Comparison of ENCODE assay signal across 30 cellular contexts in the genomic region with DNA sequence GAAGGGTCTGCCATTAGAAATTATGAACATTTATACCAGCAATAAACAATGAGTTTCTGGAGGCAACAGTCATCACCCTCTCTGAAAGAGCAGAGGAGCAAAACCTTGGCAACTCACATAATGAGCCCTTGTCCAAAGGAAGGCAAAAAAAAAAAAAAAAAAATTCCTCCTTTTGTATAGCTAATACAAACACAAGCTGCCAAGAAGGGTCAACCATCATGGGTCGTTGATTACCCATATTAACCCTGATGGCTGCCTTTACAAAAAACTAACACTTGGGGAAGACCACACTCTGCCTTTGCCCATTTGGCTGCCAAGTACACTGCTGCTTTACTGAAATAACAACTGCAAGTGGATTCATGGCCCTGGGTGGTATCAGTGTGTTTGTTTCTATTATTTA.
DNase-seq lines count a peak whose midpoint lies in the region; ATAC-seq, FAIRE-seq and TF ChIP-seq lines count a peak whose summit lies in the region.
"Had no signal": no experiment of that assay in that cellular context is flagged by ENCODE, and none has a peak within 500 bp of the region (broad histone marks: within the 10 kb centered on the region; RNA-seq: fewer than 3 reads in every experiment).

No MANE protein-coding gene starts in this region.

- no peaks in the 10 kb centered on the region for H3K9me3 ChIP-seq in neural progenitor cell (ENCODE audit: low read depth)
- no peaks in the 10 kb centered on the region for H3K9me3 ChIP-seq in CD4-positive, alpha-beta T cell (ENCODE audit: control insufficient read depth, low read length)
- H3K9me3 ChIP-seq: body of pancreas had no signal

- CTCF ChIA-PET in GM10248 (lab: Yijun Ruan, JAX): interaction anchor here (1.4 to 1.6 kb wide), 2 partner anchors 9 to 18 kb away, joined by 5 to 7 read pairs; no protein-coding TSS in a partner anchor
- CTCF ChIA-PET in CD4-positive, alpha-beta T cell (lab: Charles Lee): no interaction called here
- CTCF ChIA-PET in activated CD4-positive, alpha-beta T cell treated with anti-CD3 and anti-CD28 coated beads for 36 hours (lab: Charles Lee): no interaction called here

- no peaks in the 10 kb centered on the region for H4K20me1 ChIP-seq in neural progenitor cell (ENCODE audit: low read depth)

- no peak overlapping the region for H2AFZ ChIP-seq in neural progenitor cell (replicated peaks)

- POLR2A ChIA-PET in GM10248 (lab: Yijun Ruan, JAX): no interaction called here
- POLR2A ChIA-PET in CD4-positive, alpha-beta T cell (lab: Charles Lee): no interaction called here
- POLR2A ChIA-PET in activated CD4-positive, alpha-beta T cell treated with anti-CD3 and anti-CD28 coated beads for 36 hours (lab: Charles Lee): no interaction called here

- H3K4me3 Mint-ChIP-seq in neural progenitor cell: no peak overlapping the region
- no peak overlapping the region for H3K4me3 Mint-ChIP-seq in CD4-positive, alpha-beta T cell
- H3K4me3 Mint-ChIP-seq in activated CD4-positive, alpha-beta T cell treated with anti-CD3 and anti-CD28 coated beads for 36 hours: no peak overlapping the region
- H3K4me3 Mint-ChIP-seq: activated CD4-positive, alpha-beta memory T cell treated with anti-CD3 and anti-CD28 coated beads, Interleukin-2, amount 10 ng/mL, durations not matched to agents 7 days and 5 days; activated T-helper 1 cell treated with anti-CD3 and anti-CD28 coated beads, Interleukin-12 subunit alpha, Interleukin-12 subunit beta, Interleukin-2, Interleukin-4 antibody, amounts not matched to agents 30 ng/mL and 10 ng/mL and 1 ng/mL, durations not matched to agents 14 hours and 24 hours and 36 hours; CD14-positive monocyte had no signal

- ATAC-seq in HG03108 (IDR thresholded peaks at IDR 0.05; ENCODE audit: unreplicated experiment): no peak
- ATAC-seq in CD4-positive, alpha-beta T cell (ENCODE audit: poor library complexity): no peak
- ATAC-seq in activated CD4-positive, alpha-beta T cell treated with anti-CD3 and anti-CD28 coated beads for 36 hours: no peak
- ATAC-seq: body of pancreas, K562, left cardiac atrium had no signal

- no peaks in the 10 kb centered on the region for H3F3A ChIP-seq in neural progenitor cell (ENCODE audit: low read depth)

- H3K27me3 Mint-ChIP-seq in neural progenitor cell (ENCODE audit: insufficient read depth, low read depth): peaks cover 4% of the 10 kb centered on the region
- peaks cover 8% of the 10 kb centered on the region for H3K27me3 Mint-ChIP-seq in CD4-positive, alpha-beta T cell
- no peaks in the 10 kb centered on the region for H3K27me3 Mint-ChIP-seq in activated CD4-positive, alpha-beta T cell treated with anti-CD3 and anti-CD28 coated beads for 36 hours

- no peaks in the 10 kb centered on the region for H3K79me2 ChIP-seq in neural progenitor cell (ENCODE audit: low read depth)

- intact Hi-C loops in CD4-positive, alpha-beta T cell (cut with DNase I, micrococcal nuclease): no loop called here
- intact Hi-C loops in activated CD4-positive, alpha-beta T cell treated with anti-CD3 and anti-CD28 coated beads for 36 hours (cut with DNase I, micrococcal nuclease): loop anchor here in 1 of 2 experiments (5.0 kb wide), 1 partner anchor 49 kb away; no protein-coding TSS in a partner anchor

- no peaks in the 10 kb centered on the region for H3K9me3 Mint-ChIP-seq in neural progenitor cell
- no peaks in the 10 kb centered on the region for H3K9me3 Mint-ChIP-seq in CD4-positive, alpha-beta T cell
- no peaks in the 10 kb centered on the region for H3K9me3 Mint-ChIP-seq in activated CD4-positive, alpha-beta T cell treated with anti-CD3 and anti-CD28 coated beads for 36 hours (ENCODE audit: low read depth)
- H3K9me3 Mint-ChIP-seq: activated CD4-positive, alpha-beta memory T cell treated with anti-CD3 and anti-CD28 coated beads, Interleukin-2, amount 10 ng/mL, durations not matched to agents 7 days and 5 days; activated T-helper 1 cell treated with anti-CD3 and anti-CD28 coated beads, Interleukin-12 subunit alpha, Interleukin-12 subunit beta, Interleukin-2, Interleukin-4 antibody, amounts not matched to agents 30 ng/mL and 10 ng/mL and 1 ng/mL, durations not matched to agents 14 hours and 24 hours and 36 hours; CD14-positive monocyte had no signal

- no peak overlapping the region for H3K27ac Mint-ChIP-seq in neural progenitor cell
- no peak overlapping the region for H3K27ac Mint-ChIP-seq in CD4-positive, alpha-beta T cell
- H3K27ac Mint-ChIP-seq in activated CD4-positive, alpha-beta T cell treated with anti-CD3 and anti-CD28 coated beads for 36 hours: no peak overlapping the region
- H3K27ac Mint-ChIP-seq: activated CD4-positive, alpha-beta memory T cell treated with anti-CD3 and anti-CD28 coated beads, Interleukin-2, amount 10 ng/mL, durations not matched to agents 7 days and 5 days; activated T-helper 1 cell treated with anti-CD3 and anti-CD28 coated beads, Interleukin-12 subunit alpha, Interleukin-12 subunit beta, Interleukin-2, Interleukin-4 antibody, amounts not matched to agents 30 ng/mL and 10 ng/mL and 1 ng/mL, durations not matched to agents 14 hours and 24 hours and 36 hours; CD14-positive monocyte had no signal

- no peaks in the 10 kb centered on the region for H3K36me3 Mint-ChIP-seq in neural progenitor cell
- no peaks in the 10 kb centered on the region for H3K36me3 Mint-ChIP-seq in CD4-positive, alpha-beta T cell (ENCODE audit: low read depth)
- H3K36me3 Mint-ChIP-seq in activated CD4-positive, alpha-beta T cell treated with anti-CD3 and anti-CD28 coated beads for 36 hours (ENCODE audit: low read depth): no peaks in the 10 kb centered on the region
- H3K36me3 Mint-ChIP-seq: CD14-positive monocyte had no signal

- no peaks in the 10 kb centered on the region for H3K4me1 ChIP-seq in neural progenitor cell
- H3K4me1 ChIP-seq: body of pancreas had no signal

- H3K36me3 ChIP-seq in neural progenitor cell: no peaks in the 10 kb centered on the region

- no peak overlapping the region for H3K27ac ChIP-seq in neural progenitor cell
- H3K27ac ChIP-seq in CD4-positive, alpha-beta T cell (ENCODE audit: low read depth, low read length): no peak overlapping the region
- H3K27ac ChIP-seq: body of pancreas had no signal

- H3K4me3 ChIP-seq in neural progenitor cell: no peak overlapping the region
- H3K4me3 ChIP-seq: body of pancreas, K562 had no signal

- peaks cover 16% of the 10 kb centered on the region for H3K4me1 Mint-ChIP-seq in neural progenitor cell
- H3K4me1 Mint-ChIP-seq in CD4-positive, alpha-beta T cell (ENCODE audit: low read depth): no peaks in the 10 kb centered on the region
- H3K4me1 Mint-ChIP-seq in activated CD4-positive, alpha-beta T cell treated with anti-CD3 and anti-CD28 coated beads for 36 hours: no peaks in the 10 kb centered on the region
- H3K4me1 Mint-ChIP-seq: activated CD4-positive, alpha-beta memory T cell treated with anti-CD3 and anti-CD28 coated beads, Interleukin-2, amount 10 ng/mL, durations not matched to agents 7 days and 5 days; CD14-positive monocyte had no signal

- H3K9ac ChIP-seq in neural progenitor cell: no peak overlapping the region

- FAIRE-seq in endometrium (lab: Jason Lieb, UNC): peak; percentile 68
- FAIRE-seq: G401.6, K562, RCC 7860 had no signal

- TF ChIP-seq CTCF in neural progenitor cell (IDR thresholded peaks at IDR 0.05) (no peak), GM10248 (IDR thresholded peaks at IDR 0.05; ENCODE audit: control extremely low read depth, extremely low read depth, low read depth, missing control alignments) (no peak)
- no peak for TF ChIP-seq CTCF in CD4-positive, alpha-beta T cell (IDR thresholded peaks at IDR 0.05)

- DNase-seq in NCI-H2196 treated with DMSO at 0.1 percent for 48 hours (lab: John Stamatoyannopoulos, UW; ENCODE audit: unreplicated experiment) (peak; percentile 17), NCI-H2196 (lab: John Stamatoyannopoulos, UW; ENCODE audit: unreplicated experiment) (no peak), neural progenitor cell (ENCODE audit: low spot score) (peak; percentile 25), GM10248 (ENCODE audit: extremely low spot score) (no peak)
- DNase-seq in CD4-positive, alpha-beta T cell: no peak
- DNase-seq in activated CD4-positive, alpha-beta T cell treated with anti-CD3 and anti-CD28 coated beads for 36 hours: no peak
- DNase-seq: 8988T; activated CD4-positive, alpha-beta memory T cell treated with anti-CD3 and anti-CD28 coated beads, Interleukin-2, amount 10 ng/mL, durations not matched to agents 7 days and 5 days; activated CD4-positive, alpha-beta T cell treated with anti-CD3 and anti-CD28 coated beads for 1 hour; activated CD8-positive, alpha-beta memory T cell treated with anti-CD3 and anti-CD28 coated beads, Interleukin-2, amount 50 U/mL, for 4 hours; activated naive CD4-positive, alpha-beta T cell treated with Interleukin-2 at 50 U/mL for 16 hours; body of pancreas; GOT3; left cardiac atrium; NCI-H1092; NCI-H187; NCI-H226; NCI-H526 treated with DMSO at 0.1 percent for 48 hours; posterior cingulate gyrus; SHP77 treated with DMSO at 0.1 percent for 48 hours; stimulated activated CD4-positive, alpha-beta T cell treated with anti-CD3 and anti-CD28 coated beads, Interleukin-15, amount 100 ng/mL, for 24 hours; stimulated activated CD4-positive, alpha-beta T cell treated with anti-CD3 and anti-CD28 coated beads, Interleukin-4, amount 100 ng/mL, for 4 hours; trophoblast cell had no signal

- no peak overlapping the region for H3K4me2 ChIP-seq in neural progenitor cell

- H3K27me3 ChIP-seq in neural progenitor cell: no peaks in the 10 kb centered on the region
- H3K27me3 ChIP-seq in CD4-positive, alpha-beta T cell (ENCODE audit: control insufficient read depth, insufficient read depth, low read length): no peaks in the 10 kb centered on the region
- H3K27me3 ChIP-seq: body of pancreas had no signal

Comparison
In these comparisons a context has a peak if more than half of its experiments do, and no peak if none do; other contexts are left out.
1. DNase-seq: peak in NCI-H2196 treated with DMSO at 0.1 percent for 48 hours (single experiment) and neural progenitor cell (single experiment); none in NCI-H2196 (single experiment), GM10248 (single experiment), CD4-positive, alpha-beta T cell (0 of 10) and activated CD4-positive, alpha-beta T cell treated with anti-CD3 and anti-CD28 coated beads for 36 hours (single experiment).